In the genomic region with DNA sequence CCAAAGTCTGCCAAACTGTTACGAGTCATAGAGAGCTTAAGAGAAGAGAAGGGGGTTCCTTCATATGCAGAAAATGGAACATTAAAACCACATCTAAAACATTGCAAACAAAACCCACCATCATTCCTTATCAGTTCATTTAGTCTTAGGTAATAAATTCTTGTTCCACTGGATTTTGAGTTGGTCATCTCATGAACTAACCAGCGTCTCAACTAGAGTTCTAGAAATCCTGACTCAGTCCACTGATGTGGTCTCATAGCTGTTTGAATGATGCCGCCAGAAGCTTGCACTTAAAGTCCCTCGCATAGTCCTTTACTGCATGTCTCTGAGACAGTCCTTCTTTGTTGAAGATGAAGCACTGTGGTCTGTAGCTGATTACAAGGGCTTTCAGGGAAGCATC, we compare ENCODE assay signal across 25 cellular contexts.
"Had no signal": no experiment of that assay in that cellular context is flagged by ENCODE, and none has a peak within 500 bp of the region (broad histone marks: within the 10 kb centered on the region; RNA-seq: fewer than 3 reads in every experiment).

No MANE protein-coding gene starts in this region.

- FAIRE-seq: islet of Langerhans had no signal

- H3K27me3 ChIP-seq: esophagus muscularis mucosa, gastroesophageal sphincter, neural progenitor cell, spleen, upper lobe of left lung had no signal

- H3K27ac Mint-ChIP-seq: activated CD4-positive, alpha-beta T cell treated with anti-CD3 and anti-CD28 coated beads, Interleukin-2, amount 10 ng/mL, durations not matched to agents 7 days and 5 days; activated naive CD4-positive, alpha-beta T cell treated with anti-CD3 and anti-CD28 coated beads, Interleukin-2, amount 50 U/mL, for 24 hours; activated T-helper 1 cell treated with anti-CD3 and anti-CD28 coated beads, Interleukin-12 subunit alpha, Interleukin-12 subunit beta, Interleukin-2, Interleukin-4 antibody, amounts not matched to agents 30 ng/mL and 10 ng/mL and 1 ng/mL, durations not matched to agents 14 hours and 24 hours and 36 hours; naive thymus-derived CD8-positive, alpha-beta T cell; neural progenitor cell had no signal

- H3K4me1 ChIP-seq: esophagus muscularis mucosa, gastroesophageal sphincter, lower lobe of right lung, neural progenitor cell, upper lobe of left lung had no signal

- H2AFZ ChIP-seq: neural progenitor cell had no signal

- DNase-seq: activated CD4-positive, alpha-beta T cell treated with anti-CD3 and anti-CD28 coated beads, Interleukin-2, amount 10 ng/mL, durations not matched to agents 7 days and 5 days; activated CD4-positive, CD25-positive, alpha-beta regulatory T cell treated with anti-CD3 and anti-CD28 coated beads, Interleukin-2, amount 50 U/mL, for 72 hours; activated CD8-positive, alpha-beta memory T cell treated with anti-CD3 and anti-CD28 coated beads, Interleukin-2, amount 50 U/mL, for 4 hours; activated gamma-delta T cell; cerebellar nuclear complex; head of caudate nucleus; hypothalamus; lower lobe of right lung; naive thymus-derived CD8-positive, alpha-beta T cell; retina; spleen; stimulated activated CD4-positive, alpha-beta T cell treated with anti-CD3 and anti-CD28 coated beads, Interleukin-4, amount 100 ng/mL, for 1 hour; stimulated activated naive CD4-positive, alpha-beta T cell; SW 1271; T-helper 2 cell; upper lobe of left lung; WERI-Rb-1 had no signal

- H3K4me3 ChIP-seq: coronary artery, esophagus muscularis mucosa, gastroesophageal sphincter, lower lobe of right lung, neural progenitor cell, spleen, upper lobe of left lung had no signal

- H3K27ac ChIP-seq: coronary artery, esophagus muscularis mucosa, gastroesophageal sphincter, lower lobe of right lung, neural progenitor cell, spleen, upper lobe of left lung, WERI-Rb-1 had no signal

- H3K4me2 ChIP-seq: neural progenitor cell had no signal

- ATAC-seq: gastroesophageal sphincter; left lobe of liver; lower lobe of right lung; naive thymus-derived CD8-positive, alpha-beta T cell had no signal

- H3K9ac ChIP-seq: neural progenitor cell had no signal

- H3K9me3 ChIP-seq: lower lobe of right lung, upper lobe of left lung had no signal

- H3K36me3 ChIP-seq: esophagus muscularis mucosa, gastroesophageal sphincter, lower lobe of right lung, neural progenitor cell, spleen, upper lobe of left lung, WERI-Rb-1 had no signal

- H3K27me3 Mint-ChIP-seq: activated CD4-positive, alpha-beta T cell treated with anti-CD3 and anti-CD28 coated beads, Interleukin-2, amount 10 ng/mL, durations not matched to agents 7 days and 5 days; activated naive CD4-positive, alpha-beta T cell treated with anti-CD3 and anti-CD28 coated beads, Interleukin-2, amount 50 U/mL, for 24 hours; naive thymus-derived CD8-positive, alpha-beta T cell had no signal

- H3K4me3 Mint-ChIP-seq: activated CD4-positive, alpha-beta T cell treated with anti-CD3 and anti-CD28 coated beads, Interleukin-2, amount 10 ng/mL, durations not matched to agents 7 days and 5 days; activated naive CD4-positive, alpha-beta T cell treated with anti-CD3 and anti-CD28 coated beads, Interleukin-2, amount 50 U/mL, for 24 hours; activated T-helper 1 cell treated with anti-CD3 and anti-CD28 coated beads, Interleukin-12 subunit alpha, Interleukin-12 subunit beta, Interleukin-2, Interleukin-4 antibody, amounts not matched to agents 30 ng/mL and 10 ng/mL and 1 ng/mL, durations not matched to agents 14 hours and 24 hours and 36 hours; naive thymus-derived CD8-positive, alpha-beta T cell; neural progenitor cell had no signal
